ENCODE assay signal across 8 cellular contexts in the genomic region with DNA sequence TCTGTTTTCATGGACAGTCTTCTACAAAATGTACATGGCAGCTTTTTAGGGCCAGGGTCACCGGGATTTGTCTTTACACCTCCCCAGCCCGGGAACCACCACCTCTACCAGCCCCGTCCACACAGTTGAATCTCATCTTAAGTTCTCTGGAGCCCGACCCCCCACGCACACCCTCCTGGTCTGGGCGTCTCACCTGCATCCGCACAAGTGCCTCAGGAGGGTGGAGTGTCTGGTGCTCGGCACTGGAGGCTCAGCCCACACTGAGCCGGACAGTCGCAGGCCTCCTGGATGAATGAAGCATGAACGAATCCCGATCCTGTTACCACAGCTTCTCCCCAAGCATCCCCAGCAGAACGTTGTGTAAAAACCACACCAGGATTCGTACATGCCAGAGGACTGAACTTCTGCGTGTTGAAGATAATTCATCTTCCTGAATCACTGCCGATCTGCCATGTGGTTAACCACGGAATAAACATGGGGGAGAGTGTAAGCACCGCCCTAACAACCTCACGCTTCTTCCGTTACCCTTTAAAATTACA.
A peak's percentile ranks its signal among the peaks of the same experiment; 100 is the strongest.
DNase-seq lines count a peak whose midpoint lies in the region; ATAC-seq and TF ChIP-seq lines count a peak whose summit lies in the region.
"Had no signal": no experiment of that assay in that cellular context is flagged by ENCODE, and none has a peak within 500 bp of the region (broad histone marks: within the 10 kb centered on the region; RNA-seq: fewer than 3 reads in every experiment).

No MANE protein-coding gene starts in this region.

- TF ChIP-seq CTCF in glutamatergic neuron (IDR thresholded peaks at IDR 0.05; ENCODE audit: partially characterized antibody, unreplicated experiment), result no peak

- no peak overlapping the region for H3K27ac Mint-ChIP-seq in glutamatergic neuron (ENCODE audit: unreplicated experiment)

- H3K4me3 Mint-ChIP-seq in glutamatergic neuron (ENCODE audit: unreplicated experiment), result peak overlapping the region; percentile 16

- H3K4me1 Mint-ChIP-seq in glutamatergic neuron (ENCODE audit: low read depth, unreplicated experiment), result no peaks in the 10 kb centered on the region

- H3K9me3 Mint-ChIP-seq in glutamatergic neuron (ENCODE audit: unreplicated experiment), result no peaks in the 10 kb centered on the region

- peaks cover 5% of the 10 kb centered on the region for H3K36me3 Mint-ChIP-seq in glutamatergic neuron (ENCODE audit: unreplicated experiment)

- ATAC-seq in HG03378 (IDR thresholded peaks at IDR 0.05; ENCODE audit: unreplicated experiment), result no peak
- ATAC-seq: psoas muscle had no signal

- peak; percentile 30 for DNase-seq in NCI-H69 (lab: John Stamatoyannopoulos, UW)
- DNase-seq in activated T-cell treated with anti-CD3 and anti-CD28 coated beads for 4 hours, result peak; percentile 42
- no peak for DNase-seq in glutamatergic neuron
- DNase-seq in stimulated activated naive CD4-positive, alpha-beta T cell (lab: John Stamatoyannopoulos, UW), result peak; percentile 14 to 82 (median 53)
- no peak for DNase-seq in RKO (ENCODE audit: low spot score)
- DNase-seq in NCI-H82 treated with DMSO at 0.1 percent for 48 hours (lab: John Stamatoyannopoulos, UW; ENCODE audit: unreplicated experiment), result no peak

- peaks cover 3% of the 10 kb centered on the region for H3K27me3 Mint-ChIP-seq in glutamatergic neuron (ENCODE audit: unreplicated experiment)

Comparison
In these comparisons a context has a peak if more than half of its experiments do, and no peak if none do; other contexts are left out.
1. DNase-seq: peak in NCI-H69 (single experiment), activated T-cell treated with anti-CD3 and anti-CD28 coated beads for 4 hours (single experiment) and stimulated activated naive CD4-positive, alpha-beta T cell (6 of 6); none in glutamatergic neuron (single experiment), RKO (single experiment) and NCI-H82 treated with DMSO at 0.1 percent for 48 hours (single experiment).